Comparison of ENCODE assay signal across 1 cellular context in genomic region chr6:107616776-107617175, GRCh38.
TF ChIP-seq lines count a peak whose summit lies in the region.

No MANE protein-coding gene starts in this region.

TF ChIP-seq in GM23338, 12 proteins besides CTCF, POLR2A, EP300 and RAD21 (continued from another document):
- TF ChIP-seq ZNF462 (CRISPR knock-in tag; IDR thresholded peaks at IDR 0.05) (no peak), CREB1 (CRISPR knock-in tag; IDR thresholded peaks at IDR 0.05; ENCODE audit: low read depth) (no peak), NANOG (IDR thresholded peaks at IDR 0.05; ENCODE audit: borderline replicate concordance) (no peak), EZH2phosphoT487 (IDR thresholded peaks at IDR 0.05; ENCODE audit: unreplicated experiment) (no peak), ZNF331 (CRISPR knock-in tag; IDR thresholded peaks at IDR 0.05; ENCODE audit: low read depth) (no peak), ETS1 (IDR thresholded peaks at IDR 0.05) (no peak), POLR2AphosphoS5 (IDR thresholded peaks at IDR 0.05; ENCODE audit: low read depth) (no peak), ZNF114 (CRISPR knock-in tag; IDR thresholded peaks at IDR 0.05) (no peak), REST (IDR thresholded peaks at IDR 0.05; ENCODE audit: unreplicated experiment) (no peak), STAT1 (IDR thresholded peaks at IDR 0.05; ENCODE audit: unreplicated experiment) (no peak), EZH2 (IDR thresholded peaks at IDR 0.05; ENCODE audit: low read depth, unreplicated experiment) (no peak)
